8 cellular contexts compared by ENCODE assay signal in genomic region chr2:64609229-64609994, GRCh38. TPM values are rescaled to one million over a fixed set of nuclear protein-coding genes. Genes with fewer than 3 reads are reported as not detected.
DNase-seq lines count a peak whose midpoint lies in the region; ATAC-seq and TF ChIP-seq lines count a peak whose summit lies in the region.

No MANE protein-coding gene starts in this region.

- H3K4me3 Mint-ChIP-seq in naive thymus-derived CD8-positive, alpha-beta T cell: peak overlapping the region; percentile 61 to 89 (median 78)

- TF ChIP-seq CTCF in NB4 (IDR thresholded peaks at IDR 0.05; ENCODE audit: low read depth, low read length) (no peak), fibroblast of mammary gland (conservative IDR thresholded peaks at IDR 0.05; ENCODE audit: control insufficient read depth, insufficient read depth, low read depth, low read length) (no peak)

- peak; percentile 42 for DNase-seq in Daoy (ENCODE audit: low read depth)
- peak; percentile 76 for DNase-seq in NB4 (ENCODE audit: low read depth)
- DNase-seq in activated T-cell treated with anti-CD3 and anti-CD28 coated beads for 48 hours (ENCODE audit: low read depth): peak; percentile 74
- peak; percentile 39 for DNase-seq in fibroblast of mammary gland (ENCODE audit: low read depth)
- peak; percentile 47 to 80 (median 74) for DNase-seq in naive thymus-derived CD8-positive, alpha-beta T cell
- peak in 27 of 49 donors; percentile 16 to 73 (median 40) for DNase-seq in substantia nigra (lab: John Stamatoyannopoulos, UW)

- no peak for TF ChIP-seq POLR2A in NB4 (IDR thresholded peaks at IDR 0.05; ENCODE audit: extremely low read depth, insufficient read length)

- no peaks in the 10 kb centered on the region for H3K9me3 Mint-ChIP-seq in naive thymus-derived CD8-positive, alpha-beta T cell

- peak overlapping the region; percentile 60 to 90 (median 80) for H3K27ac Mint-ChIP-seq in naive thymus-derived CD8-positive, alpha-beta T cell

- POLR2A ChIA-PET in naive thymus-derived CD8-positive, alpha-beta T cell (lab: Charles Lee): interaction anchor here (0.5 to 4.8 kb wide), 13 partner anchors 10 to 249 kb away, joined by 3 to 42 read pairs (median 5); partner anchors contain the start of gene SERTAD2

- no peaks in the 10 kb centered on the region for H3K36me3 Mint-ChIP-seq in naive thymus-derived CD8-positive, alpha-beta T cell

- no peaks in the 10 kb centered on the region for H3K27me3 Mint-ChIP-seq in naive thymus-derived CD8-positive, alpha-beta T cell

- H3K27ac ChIP-seq in substantia nigra (ENCODE audit: low read depth, low read length, poor library complexity, severe bottlenecking): peak overlapping the region; percentile 61

- peak; percentile 43 for ATAC-seq in GM21723 (IDR thresholded peaks at IDR 0.05; ENCODE audit: unreplicated experiment)
- ATAC-seq in naive thymus-derived CD8-positive, alpha-beta T cell: peak; percentile 67 to 84
- ATAC-seq in HG03457 (IDR thresholded peaks at IDR 0.05; ENCODE audit: unreplicated experiment): no peak

- peaks cover 4 to 30% (median 25%) of the 10 kb centered on the region in 4 donors for H3K4me1 Mint-ChIP-seq in naive thymus-derived CD8-positive, alpha-beta T cell

- H3K4me3 ChIP-seq in NB4 (ENCODE audit: low read depth, low read length): peak overlapping the region; percentile 28
- H3K4me3 ChIP-seq in fibroblast of mammary gland (ENCODE audit: control insufficient read depth, low read depth, low read length): peak overlapping the region; percentile 35

RNA-seq across cellular contexts. Expression of gene SERTAD2, which starts 44.3 kb away (rescaled TPM):
- 4.1 and 5.8 TPM in 2 replicates for total RNA-seq in Daoy (2014; rRNA removed; shearing (Covaris generic))
- 10 to 100 TPM; 33.0 to 34.5 TPM for total RNA-seq in naive thymus-derived CD8-positive, alpha-beta T cell
- 1 to 10 TPM; 5.5 to 9.2 (median 6.1) TPM for polyA plus RNA-seq in naive thymus-derived CD8-positive, alpha-beta T cell
